9 cellular contexts compared by ENCODE assay signal in genomic region chr19:48329167-48329891, GRCh38. TPM values are rescaled to one million over a fixed set of nuclear protein-coding genes. Genes with fewer than 3 reads are reported as not detected.
A peak's percentile ranks its signal among the peaks of the same experiment; 100 is the strongest.
DNase-seq lines count a peak whose midpoint lies in the region; ATAC-seq lines count a peak whose summit lies in the region.
"Had no signal": no experiment of that assay in that cellular context is flagged by ENCODE, and none has a peak within 500 bp of the region (broad histone marks: within the 10 kb centered on the region; RNA-seq: fewer than 3 reads in every experiment).

No MANE protein-coding gene starts in this region.

- H3K4me1 Mint-ChIP-seq in stimulated activated naive CD8-positive, alpha-beta T cell treated with anti-CD3 and anti-CD28 coated beads, Interleukin-15, Interleukin-2, amounts not matched to agents 100 ng/mL and 50 ng/mL, for 24 hours (ENCODE audit: low read depth): peaks cover 79% of the 10 kb centered on the region

- peak overlapping the region; percentile 43; the same call in 1 of the 2 replicates for H3K9ac ChIP-seq in ES-I3 (ENCODE audit: low read depth, low read length)

- H3K4me3 ChIP-seq in iPS-11a (ENCODE audit: low read depth, low read length): peak overlapping the region; percentile 57

- H3K36me3 ChIP-seq in ES-I3 (ENCODE audit: insufficient read depth, low read length): no peaks in the 10 kb centered on the region

- DNase-seq in NCI-H226 (peak; percentile 26), occipital lobe (lab: John Stamatoyannopoulos, UW) (no peak)
- DNase-seq in activated T-helper 9 cell treated with anti-CD3 and anti-CD28 coated beads, Interleukin-2, amount 50 U/mL, for 16 hours (ENCODE audit: low read depth): peak; percentile 23

- H3K4me1 ChIP-seq in ES-I3 (ENCODE audit: insufficient read depth, low read length): peaks cover 11% of the 10 kb centered on the region

- H3K9me3 ChIP-seq in ES-I3 (ENCODE audit: control insufficient read depth, insufficient read depth, low read length): no peaks in the 10 kb centered on the region

- H3K9me3 Mint-ChIP-seq in stimulated activated naive CD8-positive, alpha-beta T cell treated with anti-CD3 and anti-CD28 coated beads, Interleukin-15, Interleukin-2, amounts not matched to agents 100 ng/mL and 50 ng/mL, for 24 hours: no peaks in the 10 kb centered on the region

- peak overlapping the region; percentile 74 for H3K4me3 Mint-ChIP-seq in stimulated activated naive CD8-positive, alpha-beta T cell treated with anti-CD3 and anti-CD28 coated beads, Interleukin-15, Interleukin-2, amounts not matched to agents 100 ng/mL and 50 ng/mL, for 24 hours

- ATAC-seq in HG03432 (IDR thresholded peaks at IDR 0.05; ENCODE audit: unreplicated experiment): no peak
- ATAC-seq in activated CD4-positive, CD25-positive, alpha-beta regulatory T cell treated with anti-CD3 and anti-CD28 coated beads, Interleukin-2, amount 50 U/mL, for 24 hours: no peak

- H3K27me3 Mint-ChIP-seq in stimulated activated naive CD8-positive, alpha-beta T cell treated with anti-CD3 and anti-CD28 coated beads, Interleukin-15, Interleukin-2, amounts not matched to agents 100 ng/mL and 50 ng/mL, for 24 hours: no peaks in the 10 kb centered on the region

- H3K27ac Mint-ChIP-seq in stimulated activated naive CD8-positive, alpha-beta T cell treated with anti-CD3 and anti-CD28 coated beads, Interleukin-15, Interleukin-2, amounts not matched to agents 100 ng/mL and 50 ng/mL, for 24 hours: peak overlapping the region; percentile 76

- peaks cover 50% of the 10 kb centered on the region for H3K36me3 Mint-ChIP-seq in stimulated activated naive CD8-positive, alpha-beta T cell treated with anti-CD3 and anti-CD28 coated beads, Interleukin-15, Interleukin-2, amounts not matched to agents 100 ng/mL and 50 ng/mL, for 24 hours (ENCODE audit: low read depth)

RNA-seq across cellular contexts. Expression of gene EMP3, which starts 4.0 kb away (rescaled TPM):
- 7.0 TPM for total RNA-seq in occipital lobe

RNA-seq across cellular contexts. Expression of gene TMEM143, which starts 34.4 kb away (rescaled TPM):
- total RNA-seq in occipital lobe: 3.9 TPM

RNA-seq across cellular contexts. Expression of gene SYNGR4, which starts 34.8 kb away (rescaled TPM):
- not detected for total RNA-seq in occipital lobe
- total RNA-seq: skeletal muscle tissue had no signal

RNA-seq across cellular contexts. Expression of gene ZNF114, which starts 59.4 kb away (rescaled TPM):
- 4.8 TPM for total RNA-seq in occipital lobe
